ENCODE assay signal across 8 cellular contexts in the genomic region with DNA sequence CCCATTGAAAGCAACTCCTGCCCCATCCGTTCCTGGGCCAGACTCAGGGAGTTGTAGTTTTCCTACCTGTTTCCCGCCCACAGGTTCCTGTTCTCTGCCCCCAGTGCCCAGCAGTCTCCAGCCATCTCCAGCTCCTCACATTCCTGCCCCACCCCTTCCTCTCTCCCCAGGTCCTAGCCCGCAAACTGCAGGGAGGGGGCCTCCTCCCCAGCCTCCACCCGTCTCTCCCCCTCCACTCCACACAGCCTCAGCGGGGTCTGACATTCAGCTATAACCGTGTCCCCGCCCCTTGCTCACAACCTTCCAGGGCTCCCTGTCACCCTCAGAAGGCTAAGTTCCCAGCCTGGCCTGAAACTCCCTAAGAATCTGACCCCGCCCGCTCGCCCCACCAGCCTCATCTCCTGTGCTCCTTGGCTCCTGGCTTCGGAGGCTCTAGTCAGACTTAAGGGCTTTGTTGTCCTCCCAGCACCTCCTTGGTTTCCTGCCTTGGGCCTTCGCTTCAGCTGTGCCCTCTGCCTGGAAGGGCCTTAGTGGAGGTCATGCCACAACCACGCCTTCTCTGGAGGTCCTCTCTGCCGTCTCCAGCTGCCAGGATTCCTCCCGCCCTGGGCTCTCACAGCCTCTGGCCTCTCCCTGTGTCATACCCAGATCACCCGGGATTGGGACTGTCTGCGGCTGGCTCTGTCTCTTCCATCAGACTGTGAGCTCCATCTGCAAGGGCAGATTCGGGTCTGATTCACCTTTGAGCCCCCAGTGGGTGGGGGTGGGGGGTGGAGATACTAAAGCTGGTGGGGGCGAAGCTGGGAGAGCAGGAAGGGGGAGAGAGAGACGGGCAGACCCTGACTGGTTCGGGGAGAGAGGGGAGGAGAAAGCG. TPM values are rescaled to one million over a fixed set of nuclear protein-coding genes. Genes with fewer than 3 reads are reported as not detected.
DNase-seq lines count a peak whose midpoint lies in the region; ATAC-seq and TF ChIP-seq lines count a peak whose summit lies in the region.

No MANE protein-coding gene starts in this region.

- TF ChIP-seq CTCF in endothelial cell (IDR thresholded peaks at IDR 0.05; ENCODE audit: unreplicated experiment) (no peak), tibial nerve (IDR thresholded peaks at IDR 0.05) (no peak)

- H2BK12ac ChIP-seq in mesenchymal stem cell (ENCODE audit: low read length in 2 of 2): peak overlapping the region in 1 of 2 experiments; percentile 19

- peaks cover 20% of the 10 kb centered on the region for H3K4me1 ChIP-seq in mesenchymal stem cell (ENCODE audit: control insufficient read depth, insufficient read depth, low read depth, low read length)
- H3K4me1 ChIP-seq in tibial nerve: peaks cover 0 to 43% (median 27%) of the 10 kb centered on the region in 4 donors

- no peak for TF ChIP-seq POLR2A in tibial nerve (IDR thresholded peaks at IDR 0.05)

- no peak overlapping the region for H2BK120ac ChIP-seq in mesenchymal stem cell (ENCODE audit: low read depth, low read length)

- H3K27ac ChIP-seq in mesenchymal stem cell (ENCODE audit: low read length, poor library complexity, severe bottlenecking): peak overlapping the region; percentile 64
- peak overlapping the region; percentile 95 to 98 (median 96) for H3K27ac ChIP-seq in tibial nerve

- H3K36me3 Mint-ChIP-seq in activated CD4-positive, alpha-beta T cell treated with anti-CD3 and anti-CD28 coated beads for 36 hours (ENCODE audit: low read depth): peaks cover 1% of the 10 kb centered on the region
- H3K36me3 Mint-ChIP-seq in endothelial cell (ENCODE audit: low read depth, unreplicated experiment): peaks cover 11% of the 10 kb centered on the region

- H3K4ac ChIP-seq in mesenchymal stem cell (ENCODE audit: low read depth in 1 of 2, low read length in 2 of 2): peak overlapping the region; percentile 16 to 71

- H3K27me3 ChIP-seq in mesenchymal stem cell (ENCODE audit: control insufficient read depth in 1 of 2, insufficient read depth in 1 of 2, low read length in 2 of 2): no peaks in the 10 kb centered on the region
- no peaks in the 10 kb centered on the region for H3K27me3 ChIP-seq in tibial nerve

- H2AFZ ChIP-seq in mesenchymal stem cell (ENCODE audit: low read depth, low read length): no peak overlapping the region

- ATAC-seq in activated CD4-positive, alpha-beta T cell treated with anti-CD3 and anti-CD28 coated beads for 36 hours: no peak
- peak; percentile 60 for ATAC-seq in SK-N-SH treated with all-trans-retinoic acid at 6 μM for 48 hours
- no peak for ATAC-seq in HG03460 (IDR thresholded peaks at IDR 0.05; ENCODE audit: unreplicated experiment)
- ATAC-seq in HG03175 (IDR thresholded peaks at IDR 0.05; ENCODE audit: unreplicated experiment): no peak

- H2AK5ac ChIP-seq in mesenchymal stem cell (ENCODE audit: low read length, severe bottlenecking): no peak overlapping the region

- no peaks in the 10 kb centered on the region for H3K27me3 Mint-ChIP-seq in activated CD4-positive, alpha-beta T cell treated with anti-CD3 and anti-CD28 coated beads for 36 hours
- H3K27me3 Mint-ChIP-seq in endothelial cell (ENCODE audit: unreplicated experiment): peaks cover 12% of the 10 kb centered on the region

- H3K4me1 Mint-ChIP-seq in activated CD4-positive, alpha-beta T cell treated with anti-CD3 and anti-CD28 coated beads for 36 hours: peaks cover 15% of the 10 kb centered on the region
- H3K4me1 Mint-ChIP-seq in endothelial cell (ENCODE audit: unreplicated experiment): peaks cover 22% of the 10 kb centered on the region

- CTCF ChIA-PET in activated CD4-positive, alpha-beta T cell treated with anti-CD3 and anti-CD28 coated beads for 36 hours (lab: Charles Lee): no interaction called here

- peaks cover 7% of the 10 kb centered on the region for H3K79me1 ChIP-seq in mesenchymal stem cell (replicated peaks; ENCODE audit: low read length, poor library complexity, severe bottlenecking)

- H3K18ac ChIP-seq in mesenchymal stem cell (ENCODE audit: low read depth in 1 of 2, low read length in 2 of 2): peak overlapping the region; percentile 21 to 58

- H4K8ac ChIP-seq in mesenchymal stem cell (ENCODE audit: low read length): peak overlapping the region; percentile 82

- peaks cover 7% of the 10 kb centered on the region for H3K9me3 Mint-ChIP-seq in activated CD4-positive, alpha-beta T cell treated with anti-CD3 and anti-CD28 coated beads for 36 hours (ENCODE audit: low read depth)
- H3K9me3 Mint-ChIP-seq in endothelial cell (ENCODE audit: unreplicated experiment): no peaks in the 10 kb centered on the region

- H3K9ac ChIP-seq in mesenchymal stem cell (ENCODE audit: low read length): peak overlapping the region; percentile 93

- H3K4me3 ChIP-seq in mesenchymal stem cell (ENCODE audit: insufficient read depth in 1 of 2, low read depth in 1 of 2, low read length in 2 of 2) (peak overlapping the region; percentile 49 to 91), tibial nerve (peak overlapping the region; percentile 68 to 99 (median 84))

- H3K23ac ChIP-seq in mesenchymal stem cell (ENCODE audit: low read length in 2 of 2): peak overlapping the region in 1 of 2 experiments; percentile 97

- no peak overlapping the region for H3K27ac Mint-ChIP-seq in activated CD4-positive, alpha-beta T cell treated with anti-CD3 and anti-CD28 coated beads for 36 hours
- peak overlapping the region; percentile 79 for H3K27ac Mint-ChIP-seq in endothelial cell (ENCODE audit: unreplicated experiment)

- peak overlapping the region; percentile 67 for H3K4me3 Mint-ChIP-seq in activated CD4-positive, alpha-beta T cell treated with anti-CD3 and anti-CD28 coated beads for 36 hours
- peak overlapping the region; percentile 96 for H3K4me3 Mint-ChIP-seq in endothelial cell (ENCODE audit: unreplicated experiment)

- H3K14ac ChIP-seq in mesenchymal stem cell (ENCODE audit: low read length in 2 of 2): peak overlapping the region in 1 of 2 experiments; percentile 26

- peak overlapping the region; percentile 69 for H3K4me2 ChIP-seq in mesenchymal stem cell (ENCODE audit: low read length, poor library complexity, severe bottlenecking)

- POLR2A ChIA-PET in activated CD4-positive, alpha-beta T cell treated with anti-CD3 and anti-CD28 coated beads for 36 hours (lab: Charles Lee): interaction anchor here (0.6 kb wide), 2 partner anchors 18 to 27 kb away, joined by 3 to 6 read pairs; no protein-coding TSS in a partner anchor

- H4K91ac ChIP-seq in mesenchymal stem cell (ENCODE audit: low read length): peak overlapping the region; percentile 12

- H2BK5ac ChIP-seq in mesenchymal stem cell (ENCODE audit: low read depth, low read length, poor library complexity, severe bottlenecking): peak overlapping the region; percentile 20

- no peaks in the 10 kb centered on the region for H3K9me3 ChIP-seq in mesenchymal stem cell (ENCODE audit: control insufficient read depth, low read length)
- H3K9me3 ChIP-seq in tibial nerve: no peaks in the 10 kb centered on the region

- WGBS in mesenchymal stem cell: 1% methylated on average over 22 of the region's 22 CpGs
- 6 to 9% methylated on average over 22 of the region's 22 CpGs for WGBS in tibial nerve, 2 donors

- DNase-seq in activated CD4-positive, alpha-beta T cell treated with anti-CD3 and anti-CD28 coated beads for 36 hours: no peak
- no peak for DNase-seq in activated CD4-positive, alpha-beta T cell treated with anti-CD3 and anti-CD28 coated beads for 1 hour
- DNase-seq in endothelial cell (ENCODE audit: low spot score) (peak; percentile 46), mesenchymal stem cell (peak; percentile 88), tibial nerve (ENCODE audit: low spot score in 2 of 2) (peak; percentile 39 to 63)

- H3K36me3 ChIP-seq in mesenchymal stem cell (ENCODE audit: control insufficient read depth in 1 of 2, insufficient read depth in 2 of 2, low read depth in 1 of 2, low read length in 2 of 2) (peaks cover 3 to 13% of the 10 kb centered on the region in 2 experiments), tibial nerve (peaks cover 0 to 6% (median 0%) of the 10 kb centered on the region in 3 donors)

- intact Hi-C loops in activated CD4-positive, alpha-beta T cell treated with anti-CD3 and anti-CD28 coated beads for 36 hours (cut with DNase I, micrococcal nuclease): loop anchor here in 1 of 2 experiments (2.0 kb wide), 1 partner anchor 19 kb away; no protein-coding TSS in a partner anchor

- peak overlapping the region; percentile 66 for H2BK15ac ChIP-seq in mesenchymal stem cell (ENCODE audit: low read depth, poor library complexity, severe bottlenecking)

- TF ChIP-seq EP300 in tibial nerve (IDR thresholded peaks at IDR 0.05): no peak

TF ChIP-seq in SK-N-SH treated with all-trans-retinoic acid at 6 μM for 48 hours, 23 proteins besides CTCF, POLR2A, EP300 and RAD21 (continues in another document):
- no peak for TF ChIP-seq RARB (CRISPR knock-in tag; IDR thresholded peaks at IDR 0.05)
- no peak for TF ChIP-seq OSR1 (CRISPR knock-in tag; IDR thresholded peaks at IDR 0.05)
- no peak for TF ChIP-seq ESRRG (CRISPR knock-in tag; IDR thresholded peaks at IDR 0.05)
- TF ChIP-seq ZNF70 (CRISPR knock-in tag; IDR thresholded peaks at IDR 0.05): no peak

RNA-seq across cellular contexts. Expression of gene SPACA6, which starts 5.1 kb away (rescaled TPM):
- 1 to 10 TPM; 8.3 to 9.1 TPM for total RNA-seq in activated CD4-positive, alpha-beta T cell treated with anti-CD3 and anti-CD28 coated beads for 36 hours
- total RNA-seq in endothelial cell (ENCODE audit: unreplicated experiment) (12.9 TPM), tibial nerve (10 to 100 TPM; 10.7 to 47.9 (median 34.0) TPM)
- 8.8 TPM for polyA plus RNA-seq in mesenchymal stem cell (2013, experiment 1 of 2)
- polyA plus RNA-seq in mesenchymal stem cell (2013, experiment 2 of 2): 7.1 TPM

RNA-seq across cellular contexts. Expression of gene HAS1, which starts 35.8 kb away (rescaled TPM):
- not detected for total RNA-seq in activated CD4-positive, alpha-beta T cell treated with anti-CD3 and anti-CD28 coated beads for 36 hours
- total RNA-seq in endothelial cell (ENCODE audit: unreplicated experiment): not detected
- not detected for polyA plus RNA-seq in mesenchymal stem cell (2013, experiment 1 of 2)
- polyA plus RNA-seq in mesenchymal stem cell (2013, experiment 2 of 2): not detected
- total RNA-seq in tibial nerve: 1 to 10 TPM in 1 of 4 donors, under 1 TPM in 1, not detected in 2; 0.44 to 3.3 TPM

RNA-seq across cellular contexts. Expression of gene SIGLEC14, which starts 41.4 kb away (rescaled TPM):
- total RNA-seq in activated CD4-positive, alpha-beta T cell treated with anti-CD3 and anti-CD28 coated beads for 36 hours: not detected
- total RNA-seq in endothelial cell (ENCODE audit: unreplicated experiment) (0.21 TPM), tibial nerve (1 to 10 TPM in 3 of 4 donors, not detected in 1; 1.9 to 6.3 (median 4.9) TPM)
- polyA plus RNA-seq in mesenchymal stem cell (2013, experiment 1 of 2): not detected
- not detected for polyA plus RNA-seq in mesenchymal stem cell (2013, experiment 2 of 2)

RNA-seq across cellular contexts. Expression of gene SIGLEC5, which starts 57.8 kb away (rescaled TPM):
- not detected for total RNA-seq in activated CD4-positive, alpha-beta T cell treated with anti-CD3 and anti-CD28 coated beads for 36 hours
- not detected for total RNA-seq in endothelial cell (ENCODE audit: unreplicated experiment)
- not detected for polyA plus RNA-seq in mesenchymal stem cell (2013, experiment 1 of 2)
- polyA plus RNA-seq in mesenchymal stem cell (2013, experiment 2 of 2): not detected
- total RNA-seq in tibial nerve: 1 to 10 TPM in 3 of 4 donors, under 1 TPM in 1; 0.20 to 2.2 (median 1.6) TPM

Comparison
In these comparisons a context has a peak if more than half of its experiments do, and no peak if none do; other contexts are left out.
1. DNase-seq: peak in endothelial cell (single experiment), mesenchymal stem cell (single experiment) and tibial nerve (2 of 2); none in activated CD4-positive, alpha-beta T cell treated with anti-CD3 and anti-CD28 coated beads for 36 hours (single experiment) and activated CD4-positive, alpha-beta T cell treated with anti-CD3 and anti-CD28 coated beads for 1 hour (single experiment).